ENCODE assay signal across 8 cellular contexts in genomic region chr18:34707670-34708069, GRCh38. TPM values are rescaled to one million over a fixed set of nuclear protein-coding genes. Genes with fewer than 3 reads are reported as not detected.
DNase-seq lines count a peak whose midpoint lies in the region; ATAC-seq, FAIRE-seq and TF ChIP-seq lines count a peak whose summit lies in the region.

No MANE protein-coding gene starts in this region.

- intact Hi-C loops in MCF 10A (cut with micrococcal nuclease) (loop anchor here (5.0 kb wide), 3 partner anchors 45 to 105 kb away; no protein-coding TSS in a partner anchor), left lung (cut with DNase I) (no loop called here)

- no peaks in the 10 kb centered on the region for H3K9me3 ChIP-seq in left lung

- H3K4me3 Mint-ChIP-seq in MCF 10A (ENCODE audit: unreplicated experiment), result no peak overlapping the region
- no peak overlapping the region for H3K4me3 Mint-ChIP-seq in activated CD4-positive, alpha-beta memory T cell treated with anti-CD3 and anti-CD28 coated beads, Interleukin-2, amount 10 ng/mL, durations not matched to agents 7 days and 5 days

- peaks cover 19% of the 10 kb centered on the region for H3K4me1 Mint-ChIP-seq in MCF 10A (ENCODE audit: insufficient read depth, unreplicated experiment)
- H3K4me1 Mint-ChIP-seq in activated CD4-positive, alpha-beta memory T cell treated with anti-CD3 and anti-CD28 coated beads, Interleukin-2, amount 10 ng/mL, durations not matched to agents 7 days and 5 days, result no peaks in the 10 kb centered on the region

- peak overlapping the region in 1 of 2 donors; percentile 72 for H3K27ac ChIP-seq in left lung

- peaks cover 9 to 16% of the 10 kb centered on the region in 2 donors for H3K4me1 ChIP-seq in left lung

- ATAC-seq in left lung, result peak; percentile 57
- no peak for ATAC-seq in HG02763 (IDR thresholded peaks at IDR 0.05; ENCODE audit: unreplicated experiment)

- H3K9me3 Mint-ChIP-seq in MCF 10A (ENCODE audit: unreplicated experiment), result no peaks in the 10 kb centered on the region
- no peaks in the 10 kb centered on the region for H3K9me3 Mint-ChIP-seq in activated CD4-positive, alpha-beta memory T cell treated with anti-CD3 and anti-CD28 coated beads, Interleukin-2, amount 10 ng/mL, durations not matched to agents 7 days and 5 days

- H3K36me3 ChIP-seq in left lung, result no peaks in the 10 kb centered on the region

- CTCF ChIA-PET in MCF 10A (lab: Yijun Ruan, JAX), result interaction anchor here (0.5 to 4.7 kb wide), 5 partner anchors 12 to 1993 kb away, joined by 3 to 62 read pairs (median 3); no protein-coding TSS in a partner anchor
- CTCF ChIA-PET in activated CD4-positive, alpha-beta memory T cell treated with anti-CD3 and anti-CD28 coated beads, Interleukin-2, amount 10 ng/mL, durations not matched to agents 7 days and 5 days (lab: Charles Lee), result no interaction called here

- peaks cover 7% of the 10 kb centered on the region for H3K36me3 Mint-ChIP-seq in MCF 10A (ENCODE audit: insufficient read depth, unreplicated experiment)
- H3K36me3 Mint-ChIP-seq in activated CD4-positive, alpha-beta memory T cell treated with anti-CD3 and anti-CD28 coated beads, Interleukin-2, amount 10 ng/mL, durations not matched to agents 7 days and 5 days (ENCODE audit: low read depth), result no peaks in the 10 kb centered on the region

- POLR2A ChIA-PET in MCF 10A (lab: Yijun Ruan, JAX), result interaction anchor here (0.6 to 4.3 kb wide), 4 partner anchors 21 to 76 kb away, joined by 3 to 32 read pairs (median 4); no protein-coding TSS in a partner anchor
- POLR2A ChIA-PET in activated CD4-positive, alpha-beta memory T cell treated with anti-CD3 and anti-CD28 coated beads, Interleukin-2, amount 10 ng/mL, durations not matched to agents 7 days and 5 days (lab: Charles Lee), result no interaction called here

- H3K27ac Mint-ChIP-seq in MCF 10A (ENCODE audit: low read depth, unreplicated experiment), result peak overlapping the region; percentile 29
- H3K27ac Mint-ChIP-seq in activated CD4-positive, alpha-beta memory T cell treated with anti-CD3 and anti-CD28 coated beads, Interleukin-2, amount 10 ng/mL, durations not matched to agents 7 days and 5 days, result no peak overlapping the region

- H3K4me3 ChIP-seq in left lung, result no peak overlapping the region

- FAIRE-seq in GM19239 (lab: Jason Lieb, UNC), result no peak

- no peaks in the 10 kb centered on the region for H3K27me3 ChIP-seq in left lung

- no TSS peak for BruUV-seq in MCF 10A (replicated peaks; lab: Mats Ljungman, UMichigan)

- peak; percentile 82 for DNase-seq in COR-L47 (lab: John Stamatoyannopoulos, UW)
- peak; percentile 84 for DNase-seq in NCI-H1436 (lab: John Stamatoyannopoulos, UW)
- peak; percentile 95 for DNase-seq in MCF 10A (ENCODE audit: unreplicated experiment)
- DNase-seq in left lung, result peak in 1 of 2 donors; percentile 33
- DNase-seq in NOMO-1 treated with DMSO at 0.1 percent for 48 hours (lab: John Stamatoyannopoulos, UW; ENCODE audit: unreplicated experiment), result no peak
- DNase-seq in activated CD4-positive, alpha-beta memory T cell treated with anti-CD3 and anti-CD28 coated beads, Interleukin-2, amount 10 ng/mL, durations not matched to agents 7 days and 5 days, result no peak
- no peak for DNase-seq in GM19239 (ENCODE audit: insufficient read length, low spot score)

- no peaks in the 10 kb centered on the region for H3K27me3 Mint-ChIP-seq in MCF 10A (ENCODE audit: insufficient read depth, unreplicated experiment)
- no peaks in the 10 kb centered on the region for H3K27me3 Mint-ChIP-seq in activated CD4-positive, alpha-beta memory T cell treated with anti-CD3 and anti-CD28 coated beads, Interleukin-2, amount 10 ng/mL, durations not matched to agents 7 days and 5 days

- TF ChIP-seq CTCF in MCF 10A (IDR thresholded peaks at IDR 0.05; ENCODE audit: unreplicated experiment) (no peak), left lung (IDR thresholded peaks at IDR 0.05) (no peak)

RNA-seq across cellular contexts. Expression of gene DTNA, which starts 2.4 kb away (rescaled TPM):
- total RNA-seq in MCF 10A (2022) (0.91 TPM in 1 of 2 replicates, not detected in the other), left lung (10 to 100 TPM; 12.0 to 12.7 TPM)
- total RNA-seq in activated CD4-positive, alpha-beta memory T cell treated with anti-CD3 and anti-CD28 coated beads, Interleukin-2, amount 10 ng/mL, durations not matched to agents 7 days and 5 days, result under 1 TPM in 1 of 2 experiments, not detected in 1; 0.33 TPM

Comparison
In these comparisons a context has a peak if more than half of its experiments do, and no peak if none do; other contexts are left out.
1. DNase-seq: peak in COR-L47 (single experiment), NCI-H1436 (single experiment) and MCF 10A (single experiment); none in NOMO-1 treated with DMSO at 0.1 percent for 48 hours (single experiment), activated CD4-positive, alpha-beta memory T cell treated with anti-CD3 and anti-CD28 coated beads, Interleukin-2, amount 10 ng/mL, durations not matched to agents 7 days and 5 days (single experiment) and GM19239 (single experiment).